ENCODE assay signal across 19 cellular contexts in the genomic region with DNA sequence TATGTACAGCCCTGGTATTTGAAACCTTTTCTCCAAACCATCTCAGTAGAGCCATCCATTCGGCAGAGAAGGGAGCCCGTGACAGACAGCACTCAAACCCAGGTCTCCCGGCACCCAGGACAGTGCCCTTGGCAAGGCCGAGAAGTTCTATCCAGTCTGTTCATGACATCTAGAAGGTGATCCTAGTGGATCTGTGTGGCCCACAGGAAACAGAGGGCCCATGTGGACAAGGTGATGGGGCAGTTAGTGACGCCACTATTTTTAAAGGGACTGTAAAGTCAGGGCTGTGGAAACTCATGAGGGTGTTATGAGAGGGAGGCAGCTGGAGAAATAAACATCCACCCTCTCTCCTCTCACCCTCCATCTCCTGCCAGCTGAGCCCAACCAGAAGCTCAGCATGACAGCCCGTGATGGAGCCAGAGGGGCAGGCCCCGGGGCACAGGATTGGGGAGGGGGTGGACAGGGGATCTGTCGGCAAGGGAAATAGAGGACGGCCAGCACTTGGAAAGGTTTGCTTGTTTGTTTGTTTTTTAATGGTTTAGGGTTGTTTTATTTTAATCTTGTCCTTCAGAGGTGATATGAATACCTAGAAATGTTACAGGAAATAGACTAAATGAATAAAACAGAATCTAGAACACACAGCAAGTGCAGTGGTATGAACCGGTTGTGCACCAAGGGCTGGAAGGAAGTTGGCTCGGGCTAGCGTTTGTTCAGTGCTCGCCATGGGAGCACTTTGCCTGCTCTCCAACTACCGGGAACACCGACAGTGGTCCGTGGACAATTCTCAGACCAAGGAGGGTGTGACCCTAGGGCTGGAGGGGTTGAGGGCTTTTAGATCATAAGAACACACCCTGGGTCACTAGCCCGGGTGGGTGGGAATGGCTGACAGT. TPM values are rescaled to one million over a fixed set of nuclear protein-coding genes. Genes with fewer than 3 reads are reported as not detected.
"Had no signal": no experiment of that assay in that cellular context is flagged by ENCODE, and none has a peak within 500 bp of the region (broad histone marks: within the 10 kb centered on the region; RNA-seq: fewer than 3 reads in every experiment).

No MANE protein-coding gene starts in this region.

- H3K27ac ChIP-seq: epithelial cell of prostate, neutrophil, skin epidermis, thyroid gland, VCaP had no signal

- H3K9me3 ChIP-seq: gastrocnemius medialis, neutrophil, thyroid gland had no signal

- DNase-seq: activated CD4-positive, alpha-beta T cell treated with anti-CD3 and anti-CD28 coated beads for 1 hour; activated CD4-positive, alpha-beta T cell treated with anti-CD3 and anti-CD28 coated beads, Interleukin-2, amount 50 U/mL, for 48 hours; activated T-cell treated with anti-CD3 and anti-CD28 coated beads, Interleukin-2, amount 50 U/mL, for 24 hours; amniotic stem cell; effector memory CD4-positive, alpha-beta T cell; gastrocnemius medialis; naive thymus-derived CD4-positive, alpha-beta T cell; stimulated activated CD4-positive, alpha-beta T cell treated with anti-CD3 and anti-CD28 coated beads, Interleukin-4, amount 100 ng/mL, for 4 hours; stimulated activated CD8-positive, alpha-beta memory T cell treated with anti-CD3 and anti-CD28 coated beads, Interleukin-4, amount 100 ng/mL, for 48 hours; T-helper 1 cell; thyroid gland had no signal

- H3K27me3 Mint-ChIP-seq: activated naive CD8-positive, alpha-beta T cell; activated T-cell treated with anti-CD3 and anti-CD28 coated beads, Interleukin-2, amount 50 U/mL, for 24 hours; central memory CD8-positive, alpha-beta T cell; naive thymus-derived CD4-positive, alpha-beta T cell had no signal

- H3K36me3 Mint-ChIP-seq: activated naive CD8-positive, alpha-beta T cell; naive thymus-derived CD4-positive, alpha-beta T cell had no signal

- H3K4me1 Mint-ChIP-seq: central memory CD8-positive, alpha-beta T cell had no signal

- H3K4me3 ChIP-seq: gastrocnemius medialis, skin epidermis, thyroid gland had no signal

- H3K36me3 ChIP-seq: gastrocnemius medialis, neutrophil, thyroid gland had no signal

- H3K9me3 Mint-ChIP-seq: activated T-cell treated with anti-CD3 and anti-CD28 coated beads, Interleukin-2, amount 50 U/mL, for 24 hours; central memory CD8-positive, alpha-beta T cell had no signal

- H3K27me3 ChIP-seq: gastrocnemius medialis, neutrophil, thyroid gland had no signal

- FAIRE-seq: urothelium cell line had no signal

- ATAC-seq: gastrocnemius medialis, SK-N-SH treated with all-trans-retinoic acid at 6 μM for 48 hours had no signal

- H3K27ac Mint-ChIP-seq: activated naive CD8-positive, alpha-beta T cell; activated T-cell treated with anti-CD3 and anti-CD28 coated beads, Interleukin-2, amount 50 U/mL, for 24 hours; naive thymus-derived CD4-positive, alpha-beta T cell had no signal

- H3K4me3 Mint-ChIP-seq: activated naive CD8-positive, alpha-beta T cell; activated T-cell treated with anti-CD3 and anti-CD28 coated beads, Interleukin-2, amount 50 U/mL, for 24 hours; central memory CD8-positive, alpha-beta T cell; naive thymus-derived CD4-positive, alpha-beta T cell had no signal

- H3K4me1 ChIP-seq: thyroid gland had no signal

RNA-seq across cellular contexts. Expression of gene MYLK3, which starts 17.1 kb away (rescaled TPM):
- polyA plus RNA-seq: naive thymus-derived CD4-positive, alpha-beta T cell had no signal
